In the genomic region with DNA sequence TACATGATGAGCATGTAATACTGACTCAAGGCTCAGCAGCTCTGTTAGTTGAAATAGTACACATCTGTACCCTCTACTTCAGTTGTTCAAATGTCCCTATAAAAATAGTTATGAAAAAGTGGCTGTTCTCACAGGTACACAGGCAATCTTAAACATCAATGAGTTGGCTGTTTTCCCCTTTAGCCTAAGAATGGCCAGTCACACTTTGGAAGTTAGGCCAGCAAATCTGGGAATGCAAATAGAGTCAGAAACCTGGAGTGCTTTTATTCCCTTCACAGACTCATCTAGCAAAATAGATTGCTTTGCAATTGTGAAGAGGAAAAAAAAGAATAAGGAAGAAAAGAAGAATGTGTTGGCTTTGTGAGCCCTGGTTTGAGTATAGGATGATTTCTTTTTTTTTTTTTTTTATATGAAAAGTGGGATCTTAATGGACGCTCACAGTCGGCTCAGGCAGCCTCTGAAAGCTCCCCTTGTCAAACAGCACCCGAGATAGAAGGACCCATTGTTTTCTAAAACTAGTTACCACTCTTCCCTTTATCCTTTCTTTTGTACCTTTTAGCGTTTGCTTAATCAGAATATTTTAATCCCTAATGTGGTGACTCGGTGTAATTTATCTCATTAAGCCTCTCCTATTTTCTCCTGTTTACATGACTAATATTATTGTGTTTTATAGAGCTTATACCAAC, we compare ENCODE assay signal across 1 cellular context.
TF ChIP-seq lines count a peak whose summit lies in the region.

No MANE protein-coding gene starts in this region.

TF ChIP-seq in GM23338, 12 proteins besides CTCF, POLR2A, EP300 and RAD21:
- TF ChIP-seq EZH2phosphoT487 (IDR thresholded peaks at IDR 0.05; ENCODE audit: unreplicated experiment), result no peak
- TF ChIP-seq ZNF114 (CRISPR knock-in tag; IDR thresholded peaks at IDR 0.05), result no peak
- TF ChIP-seq EZH2 (IDR thresholded peaks at IDR 0.05; ENCODE audit: low read depth, unreplicated experiment), result no peak
- TF ChIP-seq POLR2AphosphoS5 (IDR thresholded peaks at IDR 0.05; ENCODE audit: low read depth), result no peak
- 0 out of 2 replicates have a peak, but pooled peaks have one; percentile 28 for TF ChIP-seq NANOG (IDR thresholded peaks at IDR 0.05; ENCODE audit: borderline replicate concordance)
- TF ChIP-seq STAT1 (IDR thresholded peaks at IDR 0.05; ENCODE audit: unreplicated experiment), result no peak
- TF ChIP-seq, protein P1, sequence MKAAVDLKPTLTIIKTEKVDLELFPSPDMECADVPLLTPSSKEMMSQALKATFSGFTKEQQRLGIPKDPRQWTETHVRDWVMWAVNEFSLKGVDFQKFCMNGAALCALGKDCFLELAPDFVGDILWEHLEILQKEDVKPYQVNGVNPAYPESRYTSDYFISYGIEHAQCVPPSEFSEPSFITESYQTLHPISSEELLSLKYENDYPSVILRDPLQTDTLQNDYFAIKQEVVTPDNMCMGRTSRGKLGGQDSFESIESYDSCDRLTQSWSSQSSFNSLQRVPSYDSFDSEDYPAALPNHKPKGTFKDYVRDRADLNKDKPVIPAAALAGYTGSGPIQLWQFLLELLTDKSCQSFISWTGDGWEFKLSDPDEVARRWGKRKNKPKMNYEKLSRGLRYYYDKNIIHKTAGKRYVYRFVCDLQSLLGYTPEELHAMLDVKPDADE (IDR thresholded peaks at IDR 0.05), result no peak
